In genomic region chr12:8026282-8026637, GRCh38 we compare ENCODE assay signal across 8 cellular contexts.
DNase-seq lines count a peak whose midpoint lies in the region; ATAC-seq and TF ChIP-seq lines count a peak whose summit lies in the region.

No MANE protein-coding gene starts in this region.

- H3K27ac ChIP-seq in duodenal mucosa (ENCODE audit: low read depth, low read length) (peak overlapping the region; percentile 85), muscle layer of colon (ENCODE audit: low read depth, low read length) (peak overlapping the region; percentile 88)

- H3K9me3 ChIP-seq in duodenal mucosa (ENCODE audit: control insufficient read depth in 1 of 2, low read length in 2 of 2) (no peaks in the 10 kb centered on the region), muscle layer of colon (ENCODE audit: low read length) (no peaks in the 10 kb centered on the region)

- peak; percentile 19 for ATAC-seq in GM21786 (IDR thresholded peaks at IDR 0.05; ENCODE audit: unreplicated experiment)

- no peak for DNase-seq in GM12864 (ENCODE audit: low read depth)
- no peak for DNase-seq in LNCaP clone FGC (ENCODE audit: low read depth)
- no peak for DNase-seq in NCI-H1105 (lab: John Stamatoyannopoulos, UW)
- no peak for DNase-seq in OCI-M1 (lab: John Stamatoyannopoulos, UW)
- DNase-seq in stimulated activated naive CD4-positive, alpha-beta T cell (lab: John Stamatoyannopoulos, UW): no peak

- TF ChIP-seq CTCF in GM12864 (IDR thresholded peaks at IDR 0.05; ENCODE audit: low read depth, low read length, missing control alignments): no peak
- no peak for TF ChIP-seq CTCF in LNCaP clone FGC (IDR thresholded peaks at IDR 0.05; ENCODE audit: control insufficient read depth, extremely low read depth, insufficient read depth)

- H3K27me3 ChIP-seq in duodenal mucosa (ENCODE audit: control insufficient read depth in 1 of 2, insufficient read depth in 2 of 2, low read length in 2 of 2) (no peaks in the 10 kb centered on the region), muscle layer of colon (ENCODE audit: control insufficient read depth in 1 of 2, insufficient read depth in 2 of 2, low read length in 2 of 2) (no peaks in the 10 kb centered on the region)

- H3K4me1 ChIP-seq in duodenal mucosa (ENCODE audit: control insufficient read depth in 1 of 2, insufficient read depth in 2 of 2, low read length in 2 of 2) (no peaks in the 10 kb centered on the region), muscle layer of colon (ENCODE audit: insufficient read depth, low read length) (no peaks in the 10 kb centered on the region)

- H3K4me3 ChIP-seq in GM12864 (ENCODE audit: low read depth, low read length) (peak overlapping the region; percentile 79), LNCaP clone FGC (ENCODE audit: low read depth, low read length) (peak overlapping the region; percentile 87), duodenal mucosa (ENCODE audit: low read depth in 1 of 2, low read length in 2 of 2) (peak overlapping the region; percentile 75 to 92), muscle layer of colon (ENCODE audit: low read depth in 1 of 2, low read length in 2 of 2) (peak overlapping the region; percentile 44 to 80)

- H3K9ac ChIP-seq in duodenal mucosa (ENCODE audit: low read depth in 1 of 2, low read length in 2 of 2) (peak overlapping the region; percentile 95 to 98), muscle layer of colon (ENCODE audit: low read length) (peak overlapping the region; percentile 94)

- no peaks in the 10 kb centered on the region for H3K36me3 ChIP-seq in duodenal mucosa (ENCODE audit: control insufficient read depth in 1 of 2, insufficient read depth in 2 of 2, low read length in 2 of 2)
- H3K36me3 ChIP-seq in muscle layer of colon (ENCODE audit: insufficient read depth, low read length): no peaks in the 10 kb centered on the region
